ENCODE assay signal across 21 cellular contexts in genomic region chr15:79832358-79832757, GRCh38.
DNase-seq lines count a peak whose midpoint lies in the region; ATAC-seq, FAIRE-seq and TF ChIP-seq lines count a peak whose summit lies in the region.
"Had no signal": no experiment of that assay in that cellular context is flagged by ENCODE, and none has a peak within 500 bp of the region (broad histone marks: within the 10 kb centered on the region; RNA-seq: fewer than 3 reads in every experiment).

No MANE protein-coding gene starts in this region.

- H3K27ac ChIP-seq in HepG2 (ENCODE audit: extremely low read length, insufficient read depth, low read length) (no peak overlapping the region), right lobe of liver (no peak overlapping the region)
- H3K27ac ChIP-seq: 22Rv1, A549, C4-2B, GM23248, HL-60 had no signal

- TF ChIP-seq EP300 in HepG2 (IDR thresholded peaks at IDR 0.05; ENCODE audit: low read depth in 2 of 2, low read length in 2 of 2): no peak
- no peak for TF ChIP-seq EP300 in HepG2 (CRISPR knock-in tag; IDR thresholded peaks at IDR 0.05; ENCODE audit: borderline replicate concordance)

- H3K27me3 ChIP-seq in HepG2 (ENCODE audit: control insufficient read depth in 1 of 2, insufficient read depth in 2 of 2, low read length in 2 of 2) (no peaks in the 10 kb centered on the region), right lobe of liver (no peaks in the 10 kb centered on the region)

- DNase-seq in activated CD4-positive, alpha-beta T cell treated with anti-CD3 and anti-CD28 coated beads, Interleukin-2, amount 10 ng/mL, durations not matched to agents 7 days and 5 days: no peak
- DNase-seq in activated CD4-positive, alpha-beta T cell treated with anti-CD3 and anti-CD28 coated beads, Interleukin-2, amount 10 ng/mL, durations not matched to agents 24 days and 14 days: no peak
- DNase-seq in HepG2 (ENCODE audit: low spot score) (no peak), right lobe of liver (no peak), medulla oblongata (ENCODE audit: extremely low spot score) (no peak)
- no peak for DNase-seq in effector memory CD8-positive, alpha-beta T cell
- DNase-seq: AML-193; CD4-positive, alpha-beta T cell; DMS79 treated with DMSO at 0.1 percent for 48 hours; GF-D8; GM23248; IMR-90 had no signal

- TF ChIP-seq CTCF in HepG2 (CRISPR knock-in tag; IDR thresholded peaks at IDR 0.05): no peak
- TF ChIP-seq CTCF in right lobe of liver (IDR thresholded peaks at IDR 0.05): no peak

- no peaks in the 10 kb centered on the region for H4K20me1 ChIP-seq in HepG2 (ENCODE audit: insufficient read depth, low read length)

- intact Hi-C loops in activated CD4-positive, alpha-beta T cell treated with anti-CD3 and anti-CD28 coated beads, Interleukin-2, amount 10 ng/mL, durations not matched to agents 24 days and 14 days (cut with micrococcal nuclease): no loop called here
- intact Hi-C loops in HepG2 (cut with micrococcal nuclease; ENCODE audit: unreplicated experiment): no loop called here
- intact Hi-C loops in right lobe of liver (cut with DNase I): no loop called here

- no peak overlapping the region for H3K9ac ChIP-seq in HepG2 (ENCODE audit: insufficient read depth, low read depth, low read length)
- H3K9ac ChIP-seq: GM23248 had no signal

- H2AFZ ChIP-seq in HepG2 (ENCODE audit: low read length): no peak overlapping the region
- H2AFZ ChIP-seq: GM23248 had no signal

- H3K36me3 Mint-ChIP-seq in activated CD4-positive, alpha-beta T cell treated with anti-CD3 and anti-CD28 coated beads, Interleukin-2, amount 10 ng/mL, durations not matched to agents 7 days and 5 days (ENCODE audit: low read depth): peaks cover 10% of the 10 kb centered on the region
- peaks cover 13% of the 10 kb centered on the region for H3K36me3 Mint-ChIP-seq in activated CD4-positive, alpha-beta T cell treated with anti-CD3 and anti-CD28 coated beads, Interleukin-2, amount 10 ng/mL, durations not matched to agents 24 days and 14 days (ENCODE audit: low read depth)
- no peaks in the 10 kb centered on the region for H3K36me3 Mint-ChIP-seq in effector memory CD8-positive, alpha-beta T cell (ENCODE audit: insufficient read depth)

- H3K4me1 Mint-ChIP-seq in activated CD4-positive, alpha-beta T cell treated with anti-CD3 and anti-CD28 coated beads, Interleukin-2, amount 10 ng/mL, durations not matched to agents 7 days and 5 days: peaks cover 10% of the 10 kb centered on the region
- H3K4me1 Mint-ChIP-seq in activated CD4-positive, alpha-beta T cell treated with anti-CD3 and anti-CD28 coated beads, Interleukin-2, amount 10 ng/mL, durations not matched to agents 24 days and 14 days: peaks cover 8% of the 10 kb centered on the region
- peaks cover 9 to 12% of the 10 kb centered on the region in 2 donors for H3K4me1 Mint-ChIP-seq in effector memory CD8-positive, alpha-beta T cell (ENCODE audit: low read depth in 2 of 2)

- ATAC-seq in HepG2 (no peak), right lobe of liver (no peak), HG03571 (IDR thresholded peaks at IDR 0.05; ENCODE audit: unreplicated experiment) (no peak), HG03095 (IDR thresholded peaks at IDR 0.05; ENCODE audit: unreplicated experiment) (no peak)
- ATAC-seq in effector memory CD8-positive, alpha-beta T cell (replicated peaks): no peak
- ATAC-seq: A549 had no signal

- no peak overlapping the region for H3K4me2 ChIP-seq in HepG2 (ENCODE audit: low read depth, low read length)
- H3K4me2 ChIP-seq: A549 had no signal

- TF ChIP-seq RAD21 in HepG2 (CRISPR knock-in tag; IDR thresholded peaks at IDR 0.05): no peak

- H3K36me3 ChIP-seq in HepG2 (replicated peaks in 1 of 2; ENCODE audit: control insufficient read depth in 1 of 2, insufficient read depth in 2 of 2, low read length in 2 of 2) (peaks cover 0 to 3% of the 10 kb centered on the region in 2 experiments; a peak in 1 of 5 replicates), right lobe of liver (peaks cover 0 to 21% (median 7%) of the 10 kb centered on the region in 4 donors)
- H3K36me3 ChIP-seq: HAP-1 had no signal

- CTCF ChIA-PET in activated CD4-positive, alpha-beta T cell treated with anti-CD3 and anti-CD28 coated beads, Interleukin-2, amount 10 ng/mL, durations not matched to agents 7 days and 5 days (lab: Charles Lee): interaction anchor here (1.2 kb wide), 1 partner anchor 21 kb away, joined by 3 read pairs; no protein-coding TSS in a partner anchor
- CTCF ChIA-PET in HepG2 (lab: Yijun Ruan, JAX; ENCODE audit: low intra/inter-chr PET ratio, low total read pairs): no interaction called here

- no peaks in the 10 kb centered on the region for H3K9me3 Mint-ChIP-seq in activated CD4-positive, alpha-beta T cell treated with anti-CD3 and anti-CD28 coated beads, Interleukin-2, amount 10 ng/mL, durations not matched to agents 7 days and 5 days
- peaks cover 3% of the 10 kb centered on the region for H3K9me3 Mint-ChIP-seq in activated CD4-positive, alpha-beta T cell treated with anti-CD3 and anti-CD28 coated beads, Interleukin-2, amount 10 ng/mL, durations not matched to agents 24 days and 14 days
- no peaks in the 10 kb centered on the region for H3K9me3 Mint-ChIP-seq in effector memory CD8-positive, alpha-beta T cell
- H3K9me3 Mint-ChIP-seq: CD4-positive, alpha-beta T cell had no signal

- in situ Hi-C loops in HepG2 (cut with HindIII; ENCODE audit: extremely low pct_ligation_motif_present, low pct_unique_long_range_greater_than_20kb): no loop called here

- peak overlapping the region; percentile 6 for H3K27ac Mint-ChIP-seq in activated CD4-positive, alpha-beta T cell treated with anti-CD3 and anti-CD28 coated beads, Interleukin-2, amount 10 ng/mL, durations not matched to agents 7 days and 5 days
- no peak overlapping the region for H3K27ac Mint-ChIP-seq in activated CD4-positive, alpha-beta T cell treated with anti-CD3 and anti-CD28 coated beads, Interleukin-2, amount 10 ng/mL, durations not matched to agents 24 days and 14 days
- H3K27ac Mint-ChIP-seq in effector memory CD8-positive, alpha-beta T cell: peak overlapping the region; percentile 20 to 76
- H3K27ac Mint-ChIP-seq: CD4-positive, alpha-beta T cell had no signal

- TF ChIP-seq POLR2A in HepG2 (IDR thresholded peaks at IDR 0.05; ENCODE audit: insufficient read depth in 1 of 2, low read depth in 2 of 2, low read length in 2 of 2): no peak
- TF ChIP-seq POLR2A in right lobe of liver (IDR thresholded peaks at IDR 0.05): no peak

- H3K27me3 Mint-ChIP-seq in activated CD4-positive, alpha-beta T cell treated with anti-CD3 and anti-CD28 coated beads, Interleukin-2, amount 10 ng/mL, durations not matched to agents 7 days and 5 days: no peaks in the 10 kb centered on the region
- no peaks in the 10 kb centered on the region for H3K27me3 Mint-ChIP-seq in activated CD4-positive, alpha-beta T cell treated with anti-CD3 and anti-CD28 coated beads, Interleukin-2, amount 10 ng/mL, durations not matched to agents 24 days and 14 days
- H3K27me3 Mint-ChIP-seq in effector memory CD8-positive, alpha-beta T cell: no peaks in the 10 kb centered on the region
- H3K27me3 Mint-ChIP-seq: CD4-positive, alpha-beta T cell had no signal

- POLR2A ChIA-PET in activated CD4-positive, alpha-beta T cell treated with anti-CD3 and anti-CD28 coated beads, Interleukin-2, amount 10 ng/mL, durations not matched to agents 7 days and 5 days (lab: Charles Lee): no interaction called here
- POLR2A ChIA-PET in HepG2 (lab: Yijun Ruan, JAX): no interaction called here

- no peak for FAIRE-seq in HepG2 (lab: Jason Lieb, UNC)
- FAIRE-seq: A549, GM12891, GM19239 had no signal

- H3K9me3 ChIP-seq in HepG2 (ENCODE audit: low read length) (no peaks in the 10 kb centered on the region), right lobe of liver (no peaks in the 10 kb centered on the region)
- H3K9me3 ChIP-seq: A549, HAP-1 had no signal

- H3K4me3 ChIP-seq in HepG2 (replicated peaks in 1 of 3; ENCODE audit: insufficient read depth in 1 of 3, low read depth in 2 of 3, low read length in 3 of 3): no peak overlapping the region
- H3K4me3 ChIP-seq in right lobe of liver: no peak overlapping the region
- H3K4me3 ChIP-seq: A549, GM23248, HAP-1 had no signal

- H3K4me3 Mint-ChIP-seq in activated CD4-positive, alpha-beta T cell treated with anti-CD3 and anti-CD28 coated beads, Interleukin-2, amount 10 ng/mL, durations not matched to agents 7 days and 5 days: no peak overlapping the region
- no peak overlapping the region for H3K4me3 Mint-ChIP-seq in activated CD4-positive, alpha-beta T cell treated with anti-CD3 and anti-CD28 coated beads, Interleukin-2, amount 10 ng/mL, durations not matched to agents 24 days and 14 days
- H3K4me3 Mint-ChIP-seq in effector memory CD8-positive, alpha-beta T cell: no peak overlapping the region
- H3K4me3 Mint-ChIP-seq: CD4-positive, alpha-beta T cell had no signal

- H3K4me1 ChIP-seq in HepG2 (ENCODE audit: insufficient read depth, low read length): no peaks in the 10 kb centered on the region
- H3K4me1 ChIP-seq in right lobe of liver: no peaks in the 10 kb centered on the region
- H3K4me1 ChIP-seq: A549, HAP-1 had no signal

- BruUV-seq in HepG2 (replicated peaks; lab: Mats Ljungman, UMichigan): TSS peak; percentile 29

- no peaks in the 10 kb centered on the region for H3K79me2 ChIP-seq in HepG2 (ENCODE audit: insufficient read depth, low read length)

TF ChIP-seq in HepG2, 621 proteins besides CTCF, POLR2A, EP300 and RAD21 (continues in another document):
- no peak for TF ChIP-seq TGIF2 (CRISPR knock-in tag; IDR thresholded peaks at IDR 0.05)
- no peak for TF ChIP-seq ZNF138 (CRISPR knock-in tag; IDR thresholded peaks at IDR 0.05; ENCODE audit: low read depth)
- no peak for TF ChIP-seq FOXO1 (CRISPR knock-in tag; IDR thresholded peaks at IDR 0.05)
